In genomic region chr12:72491399-72491798, GRCh38 we compare ENCODE assay signal across 18 cellular contexts.
DNase-seq lines count a peak whose midpoint lies in the region; ATAC-seq and TF ChIP-seq lines count a peak whose summit lies in the region.
"Had no signal": no experiment of that assay in that cellular context is flagged by ENCODE, and none has a peak within 500 bp of the region (broad histone marks: within the 10 kb centered on the region; RNA-seq: fewer than 3 reads in every experiment).

No MANE protein-coding gene starts in this region.

- TF ChIP-seq CTCF in AG04450 (IDR thresholded peaks at IDR 0.05; ENCODE audit: low read depth, low read length) (no peak), hepatocyte (IDR thresholded peaks at IDR 0.05; ENCODE audit: poor library complexity) (no peak), foreskin keratinocyte (conservative IDR thresholded peaks at IDR 0.05) (no peak)

- WGBS in GM23248 (ENCODE audit: low coverage in 1 of 2, low lambda C conversion rate in 2 of 2, missing lambda C conversion rate in 2 of 2), 2 experiments: 25 to 27% methylated on average over 4 of the region's 4 CpGs
- 58% methylated on average over 4 of the region's 4 CpGs for WGBS in hepatocyte (ENCODE audit: low lambda C conversion rate, missing lambda C conversion rate)

- H3K4me3 ChIP-seq in AG04450 (ENCODE audit: low read depth, low read length) (no peak overlapping the region), GM23248 (no peak overlapping the region), hepatocyte (no peak overlapping the region)

- no peaks in the 10 kb centered on the region for H3K27me3 ChIP-seq in AG04450 (ENCODE audit: control insufficient read depth, insufficient read depth, low read length)
- no peaks in the 10 kb centered on the region for H3K27me3 ChIP-seq in GM23248 (replicated peaks; ENCODE audit: insufficient read depth)
- H3K27me3 ChIP-seq in hepatocyte: no peaks in the 10 kb centered on the region
- H3K27me3 ChIP-seq in foreskin keratinocyte: no peaks in the 10 kb centered on the region

- H4K20me1 ChIP-seq in GM23248 (ENCODE audit: insufficient read depth) (no peaks in the 10 kb centered on the region), hepatocyte (ENCODE audit: insufficient read depth, poor library complexity, severe bottlenecking) (no peaks in the 10 kb centered on the region)

- no peaks in the 10 kb centered on the region; the same call in 1 of the 2 replicates for H3K9me3 ChIP-seq in AG04450 (ENCODE audit: control insufficient read depth, insufficient read depth, low read length)
- no peaks in the 10 kb centered on the region for H3K9me3 ChIP-seq in GM23248 (ENCODE audit: low read depth)
- peaks cover 12% of the 10 kb centered on the region for H3K9me3 ChIP-seq in hepatocyte (ENCODE audit: low read depth)

- ATAC-seq in foreskin keratinocyte: no peak
- ATAC-seq: CD8-positive, alpha-beta T cell had no signal

- DNase-seq in AG04450 (ENCODE audit: low read depth, low spot score) (peak; percentile 23), GM23248 (peak; percentile 12), fibroblast of gingiva (ENCODE audit: low read depth) (peak; percentile 34), hepatocyte (ENCODE audit: low spot score) (no peak), epidermal melanocyte (ENCODE audit: insufficient read length, low spot score) (no peak), foreskin keratinocyte (no peak), cerebellar cortex (ENCODE audit: low spot score) (no peak)
- DNase-seq in activated effector memory CD4-positive, alpha-beta T cell treated with Interleukin-2 at 50 U/mL for 16 hours: no peak
- DNase-seq: CD8-positive, alpha-beta T cell; DND-41; GDM1; HFFc6; MM.1S; NCI-H1105; NCI-H187 treated with DMSO at 0.1 percent for 48 hours; NCI-H82; SHP77 had no signal

- H3K9ac ChIP-seq in GM23248: no peak overlapping the region

- H3F3A ChIP-seq in GM23248 (ENCODE audit: insufficient read depth): no peaks in the 10 kb centered on the region

- in situ Hi-C loops in GM23248 (cut with MboI): no loop called here

- CTCF ChIA-PET in AG04450 (lab: Charles Lee): interaction anchor here (0.6 kb wide), 1 partner anchor 36 kb away, joined by 3 read pairs; no protein-coding TSS in a partner anchor

- H3K4me1 ChIP-seq in GM23248 (ENCODE audit: insufficient read depth) (no peaks in the 10 kb centered on the region), hepatocyte (ENCODE audit: insufficient read depth) (no peaks in the 10 kb centered on the region), foreskin keratinocyte (no peaks in the 10 kb centered on the region)

- H2AFZ ChIP-seq in GM23248: no peak overlapping the region
- H2AFZ ChIP-seq in hepatocyte: no peak overlapping the region

- POLR2A ChIA-PET in AG04450 (lab: Yijun Ruan, JAX): no interaction called here

- H3K27ac ChIP-seq in AG04450 (ENCODE audit: low read depth, low read length) (no peak overlapping the region), GM23248 (no peak overlapping the region), hepatocyte (no peak overlapping the region), foreskin keratinocyte (no peak overlapping the region)
- H3K27ac ChIP-seq: HL-60 had no signal

- H3K79me2 ChIP-seq in GM23248 (ENCODE audit: insufficient read depth) (no peaks in the 10 kb centered on the region), hepatocyte (no peaks in the 10 kb centered on the region)

- H3K36me3 ChIP-seq in GM23248 (ENCODE audit: low read depth): no peaks in the 10 kb centered on the region
- H3K36me3 ChIP-seq in hepatocyte (replicated peaks; ENCODE audit: insufficient read depth, low read depth): no peaks in the 10 kb centered on the region

- H3K9me2 ChIP-seq in GM23248 (ENCODE audit: insufficient read depth): no peaks in the 10 kb centered on the region
- H3K9me2 ChIP-seq in hepatocyte (replicated peaks; ENCODE audit: insufficient read depth): no peaks in the 10 kb centered on the region

- no peak overlapping the region for H3K4me2 ChIP-seq in GM23248 (ENCODE audit: unreplicated experiment)
- peak overlapping the region; percentile 26 for H3K4me2 ChIP-seq in hepatocyte

Comparison
In these comparisons a context has a peak if more than half of its experiments do, and no peak if none do; other contexts are left out.
1. DNase-seq: peak in AG04450 (single experiment), GM23248 (single experiment) and fibroblast of gingiva (single experiment); none in hepatocyte (single experiment), epidermal melanocyte (single experiment), foreskin keratinocyte (0 of 2), cerebellar cortex (single experiment) and activated effector memory CD4-positive, alpha-beta T cell treated with Interleukin-2 at 50 U/mL for 16 hours (single experiment).